ENCODE assay signal across 19 cellular contexts in the genomic region with DNA sequence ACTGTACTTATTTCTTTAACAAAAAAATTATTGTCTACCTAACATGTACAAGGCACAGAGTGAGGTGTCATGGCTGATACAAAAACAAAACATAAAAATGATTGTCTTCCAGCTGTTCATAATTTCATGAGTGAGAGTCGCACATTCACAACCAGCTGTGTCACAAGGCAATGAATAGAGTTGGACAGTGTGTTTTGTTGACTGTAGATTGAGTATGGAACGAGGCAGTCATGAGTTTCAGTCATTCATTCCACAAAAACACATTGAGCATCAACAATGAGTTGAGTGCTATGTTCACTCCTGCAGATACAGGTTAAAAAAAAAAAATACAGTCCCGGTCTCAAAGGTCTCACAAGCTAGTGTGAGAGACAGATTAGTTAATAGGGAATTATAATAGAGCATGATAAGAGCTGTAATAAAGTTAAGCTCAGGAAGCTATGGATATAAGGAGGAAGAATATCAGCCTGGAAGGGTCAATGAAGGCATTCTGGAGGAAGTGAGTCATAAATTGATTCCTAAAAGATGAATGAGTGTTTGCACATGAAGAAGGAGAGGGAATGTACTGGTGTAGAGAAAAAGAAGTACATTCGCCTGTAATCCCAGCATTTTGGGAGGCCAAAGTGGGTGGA. TPM values are rescaled to one million over a fixed set of nuclear protein-coding genes. Genes with fewer than 3 reads are reported as not detected.
DNase-seq lines count a peak whose midpoint lies in the region; ATAC-seq lines count a peak whose summit lies in the region.
"Had no signal": no experiment of that assay in that cellular context is flagged by ENCODE, and none has a peak within 500 bp of the region (broad histone marks: within the 10 kb centered on the region; RNA-seq: fewer than 3 reads in every experiment).

No MANE protein-coding gene starts in this region.

- no peaks in the 10 kb centered on the region for H3K36me3 Mint-ChIP-seq in dendritic cell treated with granulocyte-macrophage colony-stimulating factor and Interleukin-4, amounts not matched to agents 40 ng/mL and 50 ng/mL, for 4 days (ENCODE audit: low read depth)
- H3K36me3 Mint-ChIP-seq: activated naive CD8-positive, alpha-beta T cell; neural progenitor cell had no signal

- H3K4me3 Mint-ChIP-seq in dendritic cell treated with granulocyte-macrophage colony-stimulating factor and Interleukin-4, amounts not matched to agents 40 ng/mL and 50 ng/mL, for 4 days, result no peak overlapping the region
- H3K4me3 Mint-ChIP-seq: activated naive CD8-positive, alpha-beta T cell; neural progenitor cell had no signal

- H3K4me1 Mint-ChIP-seq in dendritic cell treated with granulocyte-macrophage colony-stimulating factor and Interleukin-4, amounts not matched to agents 40 ng/mL and 50 ng/mL, for 4 days (ENCODE audit: low read depth), result peaks cover 6% of the 10 kb centered on the region

- H3K27me3 Mint-ChIP-seq in dendritic cell treated with granulocyte-macrophage colony-stimulating factor and Interleukin-4, amounts not matched to agents 40 ng/mL and 50 ng/mL, for 4 days, result peaks cover 27% of the 10 kb centered on the region

- no peaks in the 10 kb centered on the region for H3K9me3 Mint-ChIP-seq in dendritic cell treated with granulocyte-macrophage colony-stimulating factor and Interleukin-4, amounts not matched to agents 40 ng/mL and 50 ng/mL, for 4 days

- ATAC-seq in HG03521 (IDR thresholded peaks at IDR 0.05; ENCODE audit: unreplicated experiment) (no peak), GM21447 (IDR thresholded peaks at IDR 0.05; ENCODE audit: unreplicated experiment) (no peak), GM18498 (IDR thresholded peaks at IDR 0.05; ENCODE audit: unreplicated experiment) (no peak)

- H3K27ac Mint-ChIP-seq in dendritic cell treated with granulocyte-macrophage colony-stimulating factor and Interleukin-4, amounts not matched to agents 40 ng/mL and 50 ng/mL, for 4 days, result peak overlapping the region; percentile 12
- H3K27ac Mint-ChIP-seq: activated naive CD8-positive, alpha-beta T cell; neural progenitor cell had no signal

- intact Hi-C loops in dendritic cell treated with granulocyte-macrophage colony-stimulating factor and Interleukin-4, amounts not matched to agents 40 ng/mL and 50 ng/mL, for 4 days (cut with micrococcal nuclease), result no loop called here

- DNase-seq in EL, result peak; percentile 71
- DNase-seq in M059J (ENCODE audit: low read depth), result peak; percentile 71
- peak; percentile 59 for DNase-seq in renal cortical epithelial cell (ENCODE audit: low read depth)
- DNase-seq: activated CD4-positive, alpha-beta T cell treated with anti-CD3 and anti-CD28 coated beads for 1 hour; activated CD8-positive, alpha-beta memory T cell treated with anti-CD3 and anti-CD28 coated beads for 24 hours; DND-41; erythroblast; GOT3; left ventricle myocardium inferior; NCI-H1436; NCI-H2171 treated with DMSO at 0.1 percent for 48 hours; NCI-H82; SW 1271 had no signal

RNA-seq across cellular contexts. Expression of a gene that starts 47.8 kb away (rescaled TPM):
- 37.2 and 55.9 TPM in 2 replicates for total RNA-seq in M059J (2014; rRNA removed; shearing (Covaris generic))
- total RNA-seq in renal cortical epithelial cell, result 250 and 285 TPM in 2 replicates
